In genomic region chr1:223748773-223749733, GRCh38 we compare ENCODE assay signal across 8 cellular contexts. TPM values are rescaled to one million over a fixed set of nuclear protein-coding genes. Genes with fewer than 3 reads are reported as not detected.
DNase-seq lines count a peak whose midpoint lies in the region; ATAC-seq, FAIRE-seq and TF ChIP-seq lines count a peak whose summit lies in the region.

No MANE protein-coding gene starts in this region.

- no peak overlapping the region for H3K4me3 ChIP-seq in RWPE2 (ENCODE audit: severe bottlenecking)

- H3K27ac ChIP-seq in RWPE2 (ENCODE audit: poor library complexity, severe bottlenecking) = no peak overlapping the region
- H3K27ac ChIP-seq in substantia nigra (ENCODE audit: low read depth, low read length, poor library complexity, severe bottlenecking) = peak overlapping the region; percentile 68

- peak; percentile 74 for ATAC-seq in HG02885 (IDR thresholded peaks at IDR 0.05; ENCODE audit: poor library complexity, unreplicated experiment)
- no peak for ATAC-seq in RWPE2 (ENCODE audit: low read depth)

- no peaks in the 10 kb centered on the region for H3K4me1 ChIP-seq in RWPE2 (ENCODE audit: insufficient read depth, poor library complexity, severe bottlenecking)

- peak; percentile 76 for FAIRE-seq in GM12891 (lab: Jason Lieb, UNC)

- peak; percentile 82 for DNase-seq in GM12891 (ENCODE audit: insufficient read length, low spot score)
- DNase-seq in RWPE2 (ENCODE audit: low spot score) = no peak
- DNase-seq in activated naive CD4-positive, alpha-beta T cell treated with Interleukin-2 at 50 U/mL for 16 hours = peak; percentile 69
- peak; percentile 57 for DNase-seq in globus pallidus (ENCODE audit: low spot score)
- DNase-seq in nucleus accumbens (lab: John Stamatoyannopoulos, UW) = peak in 36 of 56 donors; percentile 14 to 76 (median 44)
- DNase-seq in substantia nigra (lab: John Stamatoyannopoulos, UW) = peak in 38 of 49 donors; percentile 13 to 71 (median 47)
- no peak for DNase-seq in NCI-H2171 treated with DMSO at 0.1 percent for 48 hours (lab: John Stamatoyannopoulos, UW)

- no peaks in the 10 kb centered on the region for H3K9me3 ChIP-seq in RWPE2 (ENCODE audit: severe bottlenecking)

- no peaks in the 10 kb centered on the region for H3K27me3 ChIP-seq in RWPE2 (ENCODE audit: insufficient read depth, poor library complexity, severe bottlenecking)

- TF ChIP-seq POLR2A in GM12891 (IDR thresholded peaks at IDR 0.05; ENCODE audit: low read depth, low read length) = no peak

- peaks cover 85% of the 10 kb centered on the region for H3K36me3 ChIP-seq in RWPE2 (ENCODE audit: low read depth)

- TF ChIP-seq CTCF in RWPE2 (IDR thresholded peaks at IDR 0.05; ENCODE audit: poor library complexity, severe bottlenecking) = peak; percentile 59

TF ChIP-seq in GM12891, 5 proteins besides CTCF, POLR2A, EP300 and RAD21:
- no peak for TF ChIP-seq SPI1 (IDR thresholded peaks at IDR 0.05; ENCODE audit: low read depth, low read length)
- TF ChIP-seq POLR2AphosphoS5 (IDR thresholded peaks at IDR 0.05; ENCODE audit: low read depth, low read length) = no peak
- TF ChIP-seq PAX5 (IDR thresholded peaks at IDR 0.05; ENCODE audit: insufficient read depth, low read length, severe bottlenecking) = no peak
- TF ChIP-seq POU2F2 (IDR thresholded peaks at IDR 0.05; ENCODE audit: low read depth, low read length) = no peak

RNA-seq across cellular contexts. Expression of gene CAPN2, which starts 36.7 kb away (rescaled TPM):
- polyA plus RNA-seq in GM12891 (2012; ENCODE audit: low read depth, missing spikeins) = 1.9 TPM

Comparison
In these comparisons a context has a peak if more than half of its experiments do, and no peak if none do; other contexts are left out.
1. DNase-seq: peak in GM12891 (single experiment), activated naive CD4-positive, alpha-beta T cell treated with Interleukin-2 at 50 U/mL for 16 hours (single experiment), globus pallidus (single experiment), nucleus accumbens (36 of 56) and substantia nigra (38 of 49); none in RWPE2 (single experiment) and NCI-H2171 treated with DMSO at 0.1 percent for 48 hours (single experiment).